8 cellular contexts compared by ENCODE assay signal in the genomic region with DNA sequence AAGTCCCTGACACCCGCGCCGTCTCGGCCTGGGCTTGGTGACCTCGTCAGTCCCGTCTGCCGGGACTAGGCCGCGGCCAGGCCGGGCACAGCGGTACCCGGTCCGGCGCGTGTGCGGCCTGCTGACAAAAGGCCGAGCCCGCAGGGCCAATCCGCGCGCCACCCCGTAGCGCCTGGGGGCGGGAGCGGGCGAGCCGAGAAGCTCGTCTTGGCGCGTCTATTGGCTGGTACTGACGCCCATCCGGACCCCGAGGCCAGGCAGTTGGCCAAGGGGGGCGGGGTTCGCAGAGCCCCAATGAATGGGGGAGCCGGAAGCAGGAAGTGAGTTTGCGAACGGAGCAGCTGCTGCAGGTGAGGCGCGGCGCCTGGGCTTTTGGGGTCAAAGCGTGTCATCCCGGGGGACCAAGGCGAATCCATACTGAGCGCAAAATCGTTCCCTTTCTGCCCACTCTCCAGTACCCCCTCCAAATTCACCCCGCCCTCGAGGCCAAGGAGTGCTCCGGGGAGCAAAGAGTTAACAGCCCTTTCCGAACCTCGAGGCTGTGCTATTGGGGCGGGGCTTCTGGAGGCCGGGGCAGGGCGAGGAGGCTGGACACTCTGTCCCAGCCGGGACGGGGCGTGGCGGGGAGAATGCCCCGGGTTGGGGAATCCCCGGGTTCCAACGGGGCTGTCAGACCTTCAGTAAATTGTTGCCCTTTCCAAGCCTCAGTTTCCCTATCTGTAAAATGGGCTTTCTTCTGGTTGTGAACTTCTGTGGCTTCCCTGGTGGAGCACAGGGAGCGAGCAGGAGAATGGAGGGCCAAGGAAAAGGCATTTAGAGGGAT. TPM values are rescaled to one million over a fixed set of nuclear protein-coding genes. Genes with fewer than 3 reads are reported as not detected.
A peak's percentile ranks its signal among the peaks of the same experiment; 100 is the strongest.
DNase-seq lines count a peak whose midpoint lies in the region; ATAC-seq and TF ChIP-seq lines count a peak whose summit lies in the region.

A gene with protein sequence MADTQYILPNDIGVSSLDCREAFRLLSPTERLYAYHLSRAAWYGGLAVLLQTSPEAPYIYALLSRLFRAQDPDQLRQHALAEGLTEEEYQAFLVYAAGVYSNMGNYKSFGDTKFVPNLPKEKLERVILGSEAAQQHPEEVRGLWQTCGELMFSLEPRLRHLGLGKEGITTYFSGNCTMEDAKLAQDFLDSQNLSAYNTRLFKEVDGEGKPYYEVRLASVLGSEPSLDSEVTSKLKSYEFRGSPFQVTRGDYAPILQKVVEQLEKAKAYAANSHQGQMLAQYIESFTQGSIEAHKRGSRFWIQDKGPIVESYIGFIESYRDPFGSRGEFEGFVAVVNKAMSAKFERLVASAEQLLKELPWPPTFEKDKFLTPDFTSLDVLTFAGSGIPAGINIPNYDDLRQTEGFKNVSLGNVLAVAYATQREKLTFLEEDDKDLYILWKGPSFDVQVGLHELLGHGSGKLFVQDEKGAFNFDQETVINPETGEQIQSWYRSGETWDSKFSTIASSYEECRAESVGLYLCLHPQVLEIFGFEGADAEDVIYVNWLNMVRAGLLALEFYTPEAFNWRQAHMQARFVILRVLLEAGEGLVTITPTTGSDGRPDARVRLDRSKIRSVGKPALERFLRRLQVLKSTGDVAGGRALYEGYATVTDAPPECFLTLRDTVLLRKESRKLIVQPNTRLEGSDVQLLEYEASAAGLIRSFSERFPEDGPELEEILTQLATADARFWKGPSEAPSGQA (plus strand): TSS at position 319 of the 823 bp plus-strand sequence. CDS start 1,767 bp downstream, outside the sequence.

- no peaks in the 10 kb centered on the region for H3K9me3 Mint-ChIP-seq in activated T-helper 2 cell treated with anti-CD3 and anti-CD28 coated beads, Interferon-gamma antibody, Interleukin-2, Interleukin-4, amounts not matched to agents 10 μg/mL and 5 μg/mL and 100 μg/mL, durations not matched to agents 14 hours and 24 hours and 36 hours
- no peaks in the 10 kb centered on the region for H3K9me3 Mint-ChIP-seq in natural killer cell treated with Interleukin-12 subunit alpha and Interleukin-12 subunit beta and Interleukin-15 and Interleukin-18, amount 100 ng/mL, for 72 hours

- H3K4me3 Mint-ChIP-seq in activated T-helper 2 cell treated with anti-CD3 and anti-CD28 coated beads, Interferon-gamma antibody, Interleukin-2, Interleukin-4, amounts not matched to agents 10 μg/mL and 5 μg/mL and 100 μg/mL, durations not matched to agents 14 hours and 24 hours and 36 hours (ENCODE audit: low read depth): peak within 1 kb of the TSS; percentile 85
- peak within 1 kb of the TSS; percentile 86 for H3K4me3 Mint-ChIP-seq in natural killer cell treated with Interleukin-12 subunit alpha and Interleukin-12 subunit beta and Interleukin-15 and Interleukin-18, amount 100 ng/mL, for 72 hours

- CTCF ChIA-PET in RWPE1 (lab: Yijun Ruan, JAX): interaction anchor here (0.5 to 0.7 kb wide), 4 partner anchors 110 to 400 kb away, joined by 3 to 5 read pairs (median 3); no protein-coding TSS in a partner anchor

- peak within 1 kb of the TSS; percentile 84 for H3K27ac Mint-ChIP-seq in activated T-helper 2 cell treated with anti-CD3 and anti-CD28 coated beads, Interferon-gamma antibody, Interleukin-2, Interleukin-4, amounts not matched to agents 10 μg/mL and 5 μg/mL and 100 μg/mL, durations not matched to agents 14 hours and 24 hours and 36 hours
- H3K27ac Mint-ChIP-seq in natural killer cell treated with Interleukin-12 subunit alpha and Interleukin-12 subunit beta and Interleukin-15 and Interleukin-18, amount 100 ng/mL, for 72 hours: peak within 1 kb of the TSS; percentile 73 to 87

- TF ChIP-seq CTCF in LNCaP clone FGC (IDR thresholded peaks at IDR 0.05; ENCODE audit: control insufficient read depth, extremely low read depth, insufficient read depth) (no peak), RWPE1 (conservative IDR thresholded peaks at IDR 0.05; ENCODE audit: low read depth) (no peak)

- H3K36me3 Mint-ChIP-seq in activated T-helper 2 cell treated with anti-CD3 and anti-CD28 coated beads, Interferon-gamma antibody, Interleukin-2, Interleukin-4, amounts not matched to agents 10 μg/mL and 5 μg/mL and 100 μg/mL, durations not matched to agents 14 hours and 24 hours and 36 hours (ENCODE audit: low read depth): peaks cover 20% of the 10 kb centered on the region
- H3K36me3 Mint-ChIP-seq in natural killer cell treated with Interleukin-12 subunit alpha and Interleukin-12 subunit beta and Interleukin-15 and Interleukin-18, amount 100 ng/mL, for 72 hours: no peaks in the 10 kb centered on the region

- peaks cover 28% of the 10 kb centered on the region for H3K4me1 Mint-ChIP-seq in activated T-helper 2 cell treated with anti-CD3 and anti-CD28 coated beads, Interferon-gamma antibody, Interleukin-2, Interleukin-4, amounts not matched to agents 10 μg/mL and 5 μg/mL and 100 μg/mL, durations not matched to agents 14 hours and 24 hours and 36 hours (ENCODE audit: low read depth)
- peaks cover 24 to 31% of the 10 kb centered on the region in 2 donors for H3K4me1 Mint-ChIP-seq in natural killer cell treated with Interleukin-12 subunit alpha and Interleukin-12 subunit beta and Interleukin-15 and Interleukin-18, amount 100 ng/mL, for 72 hours (ENCODE audit: low read depth in 2 of 2)

- peak; percentile 99 for ATAC-seq in natural killer cell treated with Interleukin-12 subunit alpha and Interleukin-12 subunit beta and Interleukin-15 and Interleukin-18, amount 100 ng/mL, for 72 hours
- ATAC-seq in stimulated activated naive CD8-positive, alpha-beta T cell treated with anti-CD3 and anti-CD28 coated beads, Interleukin-15, Interleukin-2, amounts not matched to agents 100 U/mL and 50 U/mL, for 24 hours: peak; percentile 99

- intact Hi-C loops in activated T-helper 2 cell treated with anti-CD3 and anti-CD28 coated beads, Interferon-gamma antibody, Interleukin-2, Interleukin-4, amounts not matched to agents 10 μg/mL and 5 μg/mL and 100 μg/mL, durations not matched to agents 14 hours and 24 hours and 36 hours (cut with micrococcal nuclease): loop anchor here (1.0 kb wide), 2 partner anchors 14 to 41 kb away; a partner anchor contains a TSS

- peak; percentile 98 for DNase-seq in Daoy (ENCODE audit: low read depth)
- peak; percentile 95 for DNase-seq in GOT3 (lab: John Stamatoyannopoulos, UW)
- peak; percentile 89 for DNase-seq in LNCaP clone FGC (ENCODE audit: low read depth)
- DNase-seq in RWPE1 (ENCODE audit: low spot score): peak; percentile 99
- peak; percentile 96 for DNase-seq in activated T-helper 2 cell treated with anti-CD3 and anti-CD28 coated beads, Interferon-gamma antibody, Interleukin-2, Interleukin-4, amounts not matched to agents 10 μg/mL and 5 μg/mL and 100 μg/mL, durations not matched to agents 14 hours and 24 hours and 36 hours (ENCODE audit: low spot score)
- peak; percentile 92 for DNase-seq in fibroblast of peridontal ligament (ENCODE audit: extremely low read depth)
- peak; percentile 99 for DNase-seq in natural killer cell treated with Interleukin-12 subunit alpha and Interleukin-12 subunit beta and Interleukin-15 and Interleukin-18, amount 100 ng/mL, for 72 hours (ENCODE audit: low spot score)
- DNase-seq in stimulated activated naive CD8-positive, alpha-beta T cell treated with anti-CD3 and anti-CD28 coated beads, Interleukin-15, Interleukin-2, amounts not matched to agents 100 U/mL and 50 U/mL, for 24 hours: peak; percentile 98

- H3K27me3 Mint-ChIP-seq in activated T-helper 2 cell treated with anti-CD3 and anti-CD28 coated beads, Interferon-gamma antibody, Interleukin-2, Interleukin-4, amounts not matched to agents 10 μg/mL and 5 μg/mL and 100 μg/mL, durations not matched to agents 14 hours and 24 hours and 36 hours (ENCODE audit: low read depth): no peaks in the 10 kb centered on the region
- H3K27me3 Mint-ChIP-seq in natural killer cell treated with Interleukin-12 subunit alpha and Interleukin-12 subunit beta and Interleukin-15 and Interleukin-18, amount 100 ng/mL, for 72 hours: no peaks in the 10 kb centered on the region

- H3K4me3 ChIP-seq in LNCaP clone FGC (ENCODE audit: low read depth, low read length): peak within 1 kb of the TSS; percentile 78

- POLR2A ChIA-PET in RWPE1 (lab: Yijun Ruan, JAX; ENCODE audit: low non-redundant PET): interaction anchor here (0.5 to 0.9 kb wide), 4 partner anchors 14 to 197 kb away, joined by 3 to 6 read pairs (median 4); a partner anchor contains a TSS

- H3K27ac ChIP-seq in RWPE1: peak within 1 kb of the TSS; percentile 93

RNA-seq across cellular contexts. Expression of the gene that starts here (rescaled TPM):
- total RNA-seq in Daoy (2014; rRNA removed; shearing (Covaris generic)): 77.5 and 84.0 TPM in 2 replicates
- 109 and 119 TPM in 2 replicates for total RNA-seq in activated T-helper 2 cell treated with anti-CD3 and anti-CD28 coated beads, Interferon-gamma antibody, Interleukin-2, Interleukin-4, amounts not matched to agents 10 μg/mL and 5 μg/mL and 100 μg/mL, durations not matched to agents 14 hours and 24 hours and 36 hours
- total RNA-seq in natural killer cell treated with Interleukin-12 subunit alpha and Interleukin-12 subunit beta and Interleukin-15 and Interleukin-18, amount 100 ng/mL, for 72 hours: 100 to 1,000 TPM in 1 of 2 donors, 10 to 100 TPM in 1; 77.4 to 122 TPM

Comparison
In these comparisons a context has a peak if more than half of its experiments do, and no peak if none do; other contexts are left out.
1. Peak in every context shown above with its lines: DNase-seq, ATAC-seq, H3K4me3 ChIP-seq and H3K27ac ChIP-seq.